ENCODE assay signal across 14 cellular contexts in the genomic region with DNA sequence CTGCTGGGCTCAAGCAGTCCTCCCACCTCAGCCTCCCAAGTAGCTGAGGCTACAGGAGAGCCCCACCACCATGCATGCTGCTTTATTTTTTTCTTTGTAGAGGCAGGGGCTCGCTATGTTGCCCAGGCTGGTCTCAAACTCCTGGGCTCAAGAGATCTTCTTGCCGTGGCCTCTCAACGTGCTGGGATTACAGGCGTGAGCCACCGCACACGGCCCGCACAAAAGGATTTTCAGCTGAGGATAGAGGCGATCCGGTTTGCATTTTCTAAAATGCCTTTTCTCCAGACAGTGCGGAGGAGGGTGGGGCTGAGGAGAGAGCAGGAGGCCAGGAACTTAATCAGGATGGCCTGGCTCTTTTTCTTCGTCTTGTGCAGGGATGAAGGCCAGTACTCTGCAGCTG. TPM values are rescaled to one million over a fixed set of nuclear protein-coding genes. Genes with fewer than 3 reads are reported as not detected.
DNase-seq lines count a peak whose midpoint lies in the region; ATAC-seq and TF ChIP-seq lines count a peak whose summit lies in the region.
"Had no signal": no experiment of that assay in that cellular context is flagged by ENCODE, and none has a peak within 500 bp of the region (broad histone marks: within the 10 kb centered on the region; RNA-seq: fewer than 3 reads in every experiment).

No MANE protein-coding gene starts in this region.

- POLR2A ChIA-PET in CD4-positive, alpha-beta T cell (lab: Charles Lee): no interaction called here
- POLR2A ChIA-PET in naive thymus-derived CD4-positive, alpha-beta T cell (lab: Charles Lee): no interaction called here

- H3K4me1 ChIP-seq in naive thymus-derived CD4-positive, alpha-beta T cell (ENCODE audit: control insufficient read depth in 2 of 2, insufficient read depth in 2 of 2, low read length in 2 of 2): peaks cover 0 to 31% of the 10 kb centered on the region in 2 donors
- no peaks in the 10 kb centered on the region for H3K4me1 ChIP-seq in endodermal cell (ENCODE audit: control insufficient read depth, insufficient read depth, low read length)
- H3K4me1 ChIP-seq: BE2C, HAP-1 had no signal

- no peaks in the 10 kb centered on the region for H3K27me3 ChIP-seq in CD4-positive, alpha-beta T cell (ENCODE audit: control insufficient read depth, insufficient read depth, low read length)
- no peaks in the 10 kb centered on the region for H3K27me3 ChIP-seq in naive thymus-derived CD4-positive, alpha-beta T cell (ENCODE audit: control insufficient read depth in 2 of 2, insufficient read depth in 2 of 2, low read length in 2 of 2)
- H3K27me3 ChIP-seq in endodermal cell (ENCODE audit: control insufficient read depth, insufficient read depth, low read length, poor library complexity, severe bottlenecking): no peaks in the 10 kb centered on the region

- H3K4me3 Mint-ChIP-seq in activated naive CD4-positive, alpha-beta T cell treated with anti-CD3 and anti-CD28 coated beads for 36 hours: no peak overlapping the region
- peak overlapping the region in 1 of 2 donors; percentile 40 for H3K4me3 Mint-ChIP-seq in CD14-positive monocyte
- H3K4me3 Mint-ChIP-seq in CD4-positive, alpha-beta T cell: no peak overlapping the region
- H3K4me3 Mint-ChIP-seq in naive thymus-derived CD4-positive, alpha-beta T cell: peak overlapping the region in 3 of 10 donors; percentile 29 to 75 (median 53)
- H3K4me3 Mint-ChIP-seq in nephron progenitor cell: no peak overlapping the region
- H3K4me3 Mint-ChIP-seq in endodermal cell: no peak overlapping the region

- no peaks in the 10 kb centered on the region for H3K36me3 ChIP-seq in naive thymus-derived CD4-positive, alpha-beta T cell (ENCODE audit: control insufficient read depth in 2 of 3, insufficient read depth in 3 of 3, low read length in 3 of 3)
- no peaks in the 10 kb centered on the region for H3K36me3 ChIP-seq in endodermal cell (ENCODE audit: control insufficient read depth, insufficient read depth, low read length)
- H3K36me3 ChIP-seq: BE2C, HAP-1 had no signal

- peaks cover 62% of the 10 kb centered on the region for H3K4me1 Mint-ChIP-seq in activated naive CD4-positive, alpha-beta T cell treated with anti-CD3 and anti-CD28 coated beads for 36 hours (ENCODE audit: low read depth)
- H3K4me1 Mint-ChIP-seq in CD14-positive monocyte: peaks cover 98% of the 10 kb centered on the region
- H3K4me1 Mint-ChIP-seq in CD4-positive, alpha-beta T cell (ENCODE audit: low read depth): peaks cover 73% of the 10 kb centered on the region
- H3K4me1 Mint-ChIP-seq in naive thymus-derived CD4-positive, alpha-beta T cell: peaks cover 60 to 99% (median 86%) of the 10 kb centered on the region in 7 donors
- H3K4me1 Mint-ChIP-seq in nephron progenitor cell: peaks cover 10% of the 10 kb centered on the region
- H3K4me1 Mint-ChIP-seq in endodermal cell: peaks cover 7% of the 10 kb centered on the region

- 90 to 94% methylated on average over 5 to 11 of the region's 11 CpGs for WGBS in endodermal cell (ENCODE audit: insufficient coverage in 1 of 2, insufficient read length in 1 of 2), 2 experiments

- no peak for ATAC-seq in activated naive CD4-positive, alpha-beta T cell treated with anti-CD3 and anti-CD28 coated beads, Interleukin-2, amount 50 U/mL, for 72 hours
- ATAC-seq in CD4-positive, alpha-beta T cell (ENCODE audit: poor library complexity): no peak
- ATAC-seq in naive thymus-derived CD4-positive, alpha-beta T cell: no peak

- H3K27me3 Mint-ChIP-seq in activated naive CD4-positive, alpha-beta T cell treated with anti-CD3 and anti-CD28 coated beads for 36 hours (ENCODE audit: low read depth): no peaks in the 10 kb centered on the region
- H3K27me3 Mint-ChIP-seq in CD14-positive monocyte (ENCODE audit: low read depth in 3 of 3) (peaks cover 0 to 4% (median 2%) of the 10 kb centered on the region in 3 donors), nephron progenitor cell (ENCODE audit: low read depth, poor library complexity) (peaks cover 28% of the 10 kb centered on the region), endodermal cell (ENCODE audit: insufficient read depth) (peaks cover 10% of the 10 kb centered on the region)
- no peaks in the 10 kb centered on the region for H3K27me3 Mint-ChIP-seq in CD4-positive, alpha-beta T cell
- H3K27me3 Mint-ChIP-seq in naive thymus-derived CD4-positive, alpha-beta T cell: no peaks in the 10 kb centered on the region

- no peak overlapping the region for H3K27ac ChIP-seq in CD4-positive, alpha-beta T cell (ENCODE audit: low read depth, low read length)
- no peak overlapping the region for H3K27ac ChIP-seq in naive thymus-derived CD4-positive, alpha-beta T cell (ENCODE audit: low read depth, low read length)
- H3K27ac ChIP-seq in endodermal cell (ENCODE audit: low read depth, low read length): no peak overlapping the region
- H3K27ac ChIP-seq: C4-2B had no signal

- no peaks in the 10 kb centered on the region for H3K9me3 ChIP-seq in CD4-positive, alpha-beta T cell (ENCODE audit: control insufficient read depth, low read length)
- H3K9me3 ChIP-seq in naive thymus-derived CD4-positive, alpha-beta T cell (ENCODE audit: control insufficient read depth in 2 of 3, low read length in 3 of 3): no peaks in the 10 kb centered on the region
- H3K9me3 ChIP-seq in endodermal cell (ENCODE audit: control insufficient read depth, low read length): no peaks in the 10 kb centered on the region
- H3K9me3 ChIP-seq: BE2C, Caco-2, HAP-1 had no signal

- DNase-seq in activated naive CD4-positive, alpha-beta T cell treated with anti-CD3 and anti-CD28 coated beads, Interleukin-2, amount 50 U/mL, for 72 hours (ENCODE audit: low spot score in 2 of 2): no peak
- DNase-seq in activated naive CD4-positive, alpha-beta T cell treated with anti-CD3 and anti-CD28 coated beads for 36 hours: no peak
- DNase-seq in CD14-positive monocyte (ENCODE audit: low spot score) (no peak), nephron progenitor cell (no peak), endodermal cell (no peak)
- no peak for DNase-seq in CD4-positive, alpha-beta T cell
- no peak for DNase-seq in naive thymus-derived CD4-positive, alpha-beta T cell
- DNase-seq in NK-92 treated with Interleukin-12 subunit alpha and Interleukin-12 subunit beta, amount 100 ng/mL, for 24 hours (lab: John Stamatoyannopoulos, UW): no peak
- DNase-seq: ACHN, BE2C, Caco-2 had no signal

- intact Hi-C loops in activated naive CD4-positive, alpha-beta T cell treated with anti-CD3 and anti-CD28 coated beads for 36 hours (cut with micrococcal nuclease): no loop called here
- intact Hi-C loops in CD14-positive monocyte (cut with micrococcal nuclease): no loop called here
- intact Hi-C loops in CD4-positive, alpha-beta T cell (cut with DNase I, micrococcal nuclease): no loop called here
- intact Hi-C loops in naive thymus-derived CD4-positive, alpha-beta T cell (cut with micrococcal nuclease): no loop called here

- CTCF ChIA-PET in activated naive CD4-positive, alpha-beta T cell treated with anti-CD3 and anti-CD28 coated beads for 36 hours (lab: Charles Lee): interaction anchor here (2.1 kb wide), 1 partner anchor 130 kb away, joined by 7 read pairs; no protein-coding TSS in a partner anchor
- CTCF ChIA-PET in CD4-positive, alpha-beta T cell (lab: Charles Lee): no interaction called here
- CTCF ChIA-PET in naive thymus-derived CD4-positive, alpha-beta T cell (lab: Charles Lee): interaction anchor here (0.9 to 1.0 kb wide), 2 partner anchors 11 to 131 kb away, joined by 3 to 4 read pairs; no protein-coding TSS in a partner anchor

- peaks cover 5 to 23% of the 10 kb centered on the region in 2 donors for H3K36me3 Mint-ChIP-seq in activated naive CD4-positive, alpha-beta T cell treated with anti-CD3 and anti-CD28 coated beads, Interleukin-2, amount 50 U/mL, for 72 hours
- H3K36me3 Mint-ChIP-seq in activated naive CD4-positive, alpha-beta T cell treated with anti-CD3 and anti-CD28 coated beads for 36 hours (ENCODE audit: low read depth): peaks cover 12% of the 10 kb centered on the region
- H3K36me3 Mint-ChIP-seq in CD14-positive monocyte: peaks cover 56 to 70% of the 10 kb centered on the region in 2 donors
- peaks cover 44% of the 10 kb centered on the region for H3K36me3 Mint-ChIP-seq in CD4-positive, alpha-beta T cell (ENCODE audit: low read depth)
- peaks cover 0 to 40% (median 15%) of the 10 kb centered on the region in 5 donors for H3K36me3 Mint-ChIP-seq in naive thymus-derived CD4-positive, alpha-beta T cell
- no peaks in the 10 kb centered on the region for H3K36me3 Mint-ChIP-seq in nephron progenitor cell (ENCODE audit: low read depth)
- no peaks in the 10 kb centered on the region for H3K36me3 Mint-ChIP-seq in endodermal cell (ENCODE audit: low read depth)

- peak overlapping the region; percentile 7 to 62 for H3K27ac Mint-ChIP-seq in activated naive CD4-positive, alpha-beta T cell treated with anti-CD3 and anti-CD28 coated beads, Interleukin-2, amount 50 U/mL, for 72 hours
- H3K27ac Mint-ChIP-seq in activated naive CD4-positive, alpha-beta T cell treated with anti-CD3 and anti-CD28 coated beads for 36 hours: no peak overlapping the region
- H3K27ac Mint-ChIP-seq in CD14-positive monocyte: peak overlapping the region; percentile 11 to 89 (median 78)
- peak overlapping the region; percentile 22 for H3K27ac Mint-ChIP-seq in CD4-positive, alpha-beta T cell
- peak overlapping the region in 6 of 9 donors; percentile 29 to 80 (median 65) for H3K27ac Mint-ChIP-seq in naive thymus-derived CD4-positive, alpha-beta T cell
- H3K27ac Mint-ChIP-seq in nephron progenitor cell: no peak overlapping the region
- H3K27ac Mint-ChIP-seq in endodermal cell: no peak overlapping the region

- TF ChIP-seq CTCF in CD14-positive monocyte (IDR thresholded peaks at IDR 0.05): no peak
- no peak for TF ChIP-seq CTCF in CD4-positive, alpha-beta T cell (IDR thresholded peaks at IDR 0.05)
- TF ChIP-seq CTCF in nephron progenitor cell (IDR thresholded peaks at IDR 0.05): no peak
- no peak for TF ChIP-seq CTCF in endodermal cell (conservative IDR thresholded peaks at IDR 0.05)

- no peak overlapping the region for H3K4me3 ChIP-seq in naive thymus-derived CD4-positive, alpha-beta T cell (ENCODE audit: low read length)
- no peak overlapping the region for H3K4me3 ChIP-seq in endodermal cell (ENCODE audit: low read length)
- H3K4me3 ChIP-seq: HAP-1 had no signal

- no peak overlapping the region for H3K9ac ChIP-seq in endodermal cell (ENCODE audit: extremely low read depth, low read length, poor library complexity, severe bottlenecking)

- H3K9me3 Mint-ChIP-seq in activated naive CD4-positive, alpha-beta T cell treated with anti-CD3 and anti-CD28 coated beads, Interleukin-2, amount 50 U/mL, for 72 hours: no peaks in the 10 kb centered on the region
- H3K9me3 Mint-ChIP-seq in activated naive CD4-positive, alpha-beta T cell treated with anti-CD3 and anti-CD28 coated beads for 36 hours: no peaks in the 10 kb centered on the region
- H3K9me3 Mint-ChIP-seq in CD14-positive monocyte (no peaks in the 10 kb centered on the region), nephron progenitor cell (no peaks in the 10 kb centered on the region), endodermal cell (no peaks in the 10 kb centered on the region)
- no peaks in the 10 kb centered on the region for H3K9me3 Mint-ChIP-seq in CD4-positive, alpha-beta T cell
- H3K9me3 Mint-ChIP-seq in naive thymus-derived CD4-positive, alpha-beta T cell: no peaks in the 10 kb centered on the region

RNA-seq across cellular contexts. Expression of a gene that starts 6.9 kb away (rescaled TPM):
- 10 to 100 TPM; 13.7 to 28.8 TPM for total RNA-seq in activated naive CD4-positive, alpha-beta T cell treated with anti-CD3 and anti-CD28 coated beads, Interleukin-2, amount 50 U/mL, for 72 hours
- 1 to 10 TPM; 8.7 to 10.0 TPM for total RNA-seq in activated naive CD4-positive, alpha-beta T cell treated with anti-CD3 and anti-CD28 coated beads for 36 hours
- 10 to 100 TPM; 10.6 to 25.5 TPM for polyA plus RNA-seq in CD14-positive monocyte
- 1 to 10 TPM; 2.9 to 3.4 TPM for total RNA-seq in CD4-positive, alpha-beta T cell
- total RNA-seq in naive thymus-derived CD4-positive, alpha-beta T cell: 10 to 100 TPM in 3 of 5 experiments, 1 to 10 TPM in 2; 5.6 to 26.3 (median 12.9) TPM
- 1 to 10 TPM; 5.0 to 8.0 TPM for polyA plus RNA-seq in naive thymus-derived CD4-positive, alpha-beta T cell
- 1 to 10 TPM; 2.1 to 3.3 TPM for total RNA-seq in endodermal cell
- 1.3 TPM for polyA plus RNA-seq in endodermal cell (2013, experiment 1 of 2)
- 1.1 TPM for polyA plus RNA-seq in endodermal cell (2013, experiment 2 of 2)
- total RNA-seq: Caco-2, HT-29 had no signal

Comparison
In these comparisons a context has a peak if more than half of its experiments do, and no peak if none do; other contexts are left out.
1. H3K27ac Mint-ChIP-seq: peak in activated naive CD4-positive, alpha-beta T cell treated with anti-CD3 and anti-CD28 coated beads, Interleukin-2, amount 50 U/mL, for 72 hours (2 of 2), CD14-positive monocyte (7 of 7), CD4-positive, alpha-beta T cell (single experiment) and naive thymus-derived CD4-positive, alpha-beta T cell (6 of 9); none in activated naive CD4-positive, alpha-beta T cell treated with anti-CD3 and anti-CD28 coated beads for 36 hours (single experiment), nephron progenitor cell (single experiment) and endodermal cell (single experiment).